ENCODE assay signal across 1 cellular context in the genomic region with DNA sequence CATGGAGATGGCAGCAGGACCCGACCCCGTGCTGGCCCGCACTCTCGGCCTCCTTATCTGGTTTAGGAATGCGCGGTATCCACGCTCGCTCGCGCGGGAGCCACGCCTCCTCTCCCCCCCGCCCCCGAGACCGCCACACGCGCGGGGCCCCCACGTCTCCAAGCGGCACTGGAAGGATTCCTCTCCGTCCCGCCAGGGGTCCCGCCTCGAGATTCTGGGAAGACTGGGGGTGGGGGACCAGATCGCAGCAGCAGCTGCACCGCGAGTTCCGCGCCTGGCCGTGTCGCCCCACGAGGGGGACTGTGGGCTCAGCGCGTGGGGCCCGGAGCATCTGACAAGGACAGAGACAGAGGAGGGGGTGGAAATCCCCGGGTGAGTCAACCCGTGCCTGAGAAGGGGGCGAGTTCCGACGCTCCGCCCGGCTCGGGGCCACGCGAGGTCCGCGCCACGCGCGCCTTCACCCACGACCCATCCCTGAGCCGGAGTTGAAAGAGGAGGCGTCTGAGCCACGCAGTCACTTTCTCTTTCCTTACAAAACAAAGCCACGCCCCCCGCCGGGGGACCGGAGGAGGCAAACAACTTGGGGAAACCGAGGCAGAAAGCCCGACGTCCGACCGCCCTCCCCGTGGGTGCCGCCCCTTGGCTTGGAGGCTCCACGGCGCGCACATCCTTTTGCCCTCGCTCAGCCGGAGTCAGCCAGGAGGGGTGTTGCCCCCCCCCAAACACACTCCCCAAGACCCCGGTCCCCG.
TF ChIP-seq lines count a peak whose summit lies in the region.

No MANE protein-coding gene starts in this region.

TF ChIP-seq in HepG2, 621 proteins besides CTCF, POLR2A, EP300 and RAD21:
- TF ChIP-seq, protein P1, sequence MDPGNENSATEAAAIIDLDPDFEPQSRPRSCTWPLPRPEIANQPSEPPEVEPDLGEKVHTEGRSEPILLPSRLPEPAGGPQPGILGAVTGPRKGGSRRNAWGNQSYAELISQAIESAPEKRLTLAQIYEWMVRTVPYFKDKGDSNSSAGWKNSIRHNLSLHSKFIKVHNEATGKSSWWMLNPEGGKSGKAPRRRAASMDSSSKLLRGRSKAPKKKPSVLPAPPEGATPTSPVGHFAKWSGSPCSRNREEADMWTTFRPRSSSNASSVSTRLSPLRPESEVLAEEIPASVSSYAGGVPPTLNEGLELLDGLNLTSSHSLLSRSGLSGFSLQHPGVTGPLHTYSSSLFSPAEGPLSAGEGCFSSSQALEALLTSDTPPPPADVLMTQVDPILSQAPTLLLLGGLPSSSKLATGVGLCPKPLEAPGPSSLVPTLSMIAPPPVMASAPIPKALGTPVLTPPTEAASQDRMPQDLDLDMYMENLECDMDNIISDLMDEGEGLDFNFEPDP (CRISPR knock-in tag; conservative IDR thresholded peaks at IDR 0.05), result no peak
- TF ChIP-seq, protein P2, sequence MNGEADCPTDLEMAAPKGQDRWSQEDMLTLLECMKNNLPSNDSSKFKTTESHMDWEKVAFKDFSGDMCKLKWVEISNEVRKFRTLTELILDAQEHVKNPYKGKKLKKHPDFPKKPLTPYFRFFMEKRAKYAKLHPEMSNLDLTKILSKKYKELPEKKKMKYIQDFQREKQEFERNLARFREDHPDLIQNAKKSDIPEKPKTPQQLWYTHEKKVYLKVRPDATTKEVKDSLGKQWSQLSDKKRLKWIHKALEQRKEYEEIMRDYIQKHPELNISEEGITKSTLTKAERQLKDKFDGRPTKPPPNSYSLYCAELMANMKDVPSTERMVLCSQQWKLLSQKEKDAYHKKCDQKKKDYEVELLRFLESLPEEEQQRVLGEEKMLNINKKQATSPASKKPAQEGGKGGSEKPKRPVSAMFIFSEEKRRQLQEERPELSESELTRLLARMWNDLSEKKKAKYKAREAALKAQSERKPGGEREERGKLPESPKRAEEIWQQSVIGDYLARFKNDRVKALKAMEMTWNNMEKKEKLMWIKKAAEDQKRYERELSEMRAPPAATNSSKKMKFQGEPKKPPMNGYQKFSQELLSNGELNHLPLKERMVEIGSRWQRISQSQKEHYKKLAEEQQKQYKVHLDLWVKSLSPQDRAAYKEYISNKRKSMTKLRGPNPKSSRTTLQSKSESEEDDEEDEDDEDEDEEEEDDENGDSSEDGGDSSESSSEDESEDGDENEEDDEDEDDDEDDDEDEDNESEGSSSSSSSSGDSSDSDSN (CRISPR knock-in tag; IDR thresholded peaks at IDR 0.05), result 0 out of 2 replicates have a peak, but pooled peaks have one; percentile 10
- TF ChIP-seq RFX3 (CRISPR knock-in tag; IDR thresholded peaks at IDR 0.05), result no peak
- peak; percentile 55; the same call in 1 of the 2 replicates for TF ChIP-seq ZNF777 (CRISPR knock-in tag; IDR thresholded peaks at IDR 0.05)
- no peak for TF ChIP-seq ZNF230 (CRISPR knock-in tag; IDR thresholded peaks at IDR 0.05)
- TF ChIP-seq, protein P3, sequence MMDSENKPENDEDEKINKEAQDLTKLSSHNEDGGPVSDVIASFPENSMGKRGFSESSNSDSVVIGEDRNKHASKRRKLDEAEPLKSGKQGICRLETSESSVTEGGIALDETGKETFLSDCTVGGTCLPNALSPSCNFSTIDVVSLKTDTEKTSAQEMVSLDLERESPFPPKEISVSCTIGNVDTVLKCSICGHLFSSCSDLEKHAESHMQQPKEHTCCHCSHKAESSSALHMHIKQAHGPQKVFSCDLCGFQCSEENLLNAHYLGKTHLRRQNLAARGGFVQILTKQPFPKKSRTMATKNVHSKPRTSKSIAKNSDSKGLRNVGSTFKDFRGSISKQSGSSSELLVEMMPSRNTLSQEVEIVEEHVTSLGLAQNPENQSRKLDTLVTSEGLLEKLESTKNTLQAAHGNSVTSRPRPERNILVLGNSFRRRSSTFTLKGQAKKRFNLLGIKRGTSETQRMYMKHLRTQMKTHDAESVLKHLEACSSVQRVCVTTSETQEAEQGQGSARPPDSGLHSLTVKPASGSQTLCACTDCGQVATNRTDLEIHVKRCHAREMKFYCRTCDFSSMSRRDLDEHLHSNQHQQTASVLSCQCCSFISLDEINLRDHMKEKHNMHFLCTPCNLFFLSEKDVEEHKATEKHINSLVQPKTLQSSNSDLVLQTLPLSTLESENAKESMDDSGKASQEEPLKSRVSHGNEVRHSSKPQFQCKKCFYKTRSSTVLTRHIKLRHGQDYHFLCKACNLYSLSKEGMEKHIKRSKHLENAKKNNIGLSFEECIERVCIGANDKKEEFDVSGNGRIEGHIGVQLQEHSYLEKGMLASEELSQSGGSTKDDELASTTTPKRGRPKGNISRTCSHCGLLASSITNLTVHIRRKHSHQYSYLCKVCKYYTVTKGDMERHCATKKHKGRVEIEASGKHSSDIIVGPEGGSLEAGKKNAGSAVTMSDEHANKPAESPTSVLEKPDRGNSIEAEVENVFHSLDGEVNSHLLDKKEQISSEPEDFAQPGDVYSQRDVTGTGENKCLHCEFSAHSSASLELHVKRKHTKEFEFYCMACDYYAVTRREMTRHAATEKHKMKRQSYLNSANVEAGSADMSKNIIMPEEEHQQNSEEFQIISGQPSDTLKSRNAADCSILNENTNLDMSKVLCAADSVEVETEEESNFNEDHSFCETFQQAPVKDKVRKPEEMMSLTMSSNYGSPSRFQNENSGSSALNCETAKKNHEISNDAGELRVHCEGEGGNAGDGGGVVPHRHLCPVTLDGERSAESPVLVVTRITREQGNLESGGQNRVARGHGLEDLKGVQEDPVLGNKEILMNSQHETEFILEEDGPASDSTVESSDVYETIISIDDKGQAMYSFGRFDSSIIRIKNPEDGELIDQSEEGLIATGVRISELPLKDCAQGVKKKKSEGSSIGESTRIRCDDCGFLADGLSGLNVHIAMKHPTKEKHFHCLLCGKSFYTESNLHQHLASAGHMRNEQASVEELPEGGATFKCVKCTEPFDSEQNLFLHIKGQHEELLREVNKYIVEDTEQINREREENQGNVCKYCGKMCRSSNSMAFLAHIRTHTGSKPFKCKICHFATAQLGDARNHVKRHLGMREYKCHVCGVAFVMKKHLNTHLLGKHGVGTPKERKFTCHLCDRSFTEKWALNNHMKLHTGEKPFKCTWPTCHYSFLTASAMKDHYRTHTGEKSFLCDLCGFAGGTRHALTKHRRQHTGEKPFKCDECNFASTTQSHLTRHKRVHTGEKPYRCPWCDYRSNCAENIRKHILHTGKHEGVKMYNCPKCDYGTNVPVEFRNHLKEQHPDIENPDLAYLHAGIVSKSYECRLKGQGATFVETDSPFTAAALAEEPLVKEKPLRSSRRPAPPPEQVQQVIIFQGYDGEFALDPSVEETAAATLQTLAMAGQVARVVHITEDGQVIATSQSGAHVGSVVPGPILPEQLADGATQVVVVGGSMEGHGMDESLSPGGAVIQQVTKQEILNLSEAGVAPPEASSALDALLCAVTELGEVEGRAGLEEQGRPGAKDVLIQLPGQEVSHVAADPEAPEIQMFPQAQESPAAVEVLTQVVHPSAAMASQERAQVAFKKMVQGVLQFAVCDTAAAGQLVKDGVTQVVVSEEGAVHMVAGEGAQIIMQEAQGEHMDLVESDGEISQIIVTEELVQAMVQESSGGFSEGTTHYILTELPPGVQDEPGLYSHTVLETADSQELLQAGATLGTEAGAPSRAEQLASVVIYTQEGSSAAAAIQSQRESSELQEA (CRISPR knock-in tag; IDR thresholded peaks at IDR 0.05; ENCODE audit: not compliant biosample characterization), result peak; percentile 30
- TF ChIP-seq HNRNPL (IDR thresholded peaks at IDR 0.05; ENCODE audit: low read depth, low read length), result no peak
- TF ChIP-seq KLF15 (CRISPR knock-in tag; IDR thresholded peaks at IDR 0.05; ENCODE audit: borderline replicate concordance), result 0 out of 2 replicates have a peak, but pooled peaks have one; percentile 30
- TF ChIP-seq TEAD3 (CRISPR knock-in tag; optimal IDR thresholded peaks at IDR 0.05; ENCODE audit: borderline replicate concordance), result peak; percentile 19
- TF ChIP-seq MIER3 (CRISPR knock-in tag; IDR thresholded peaks at IDR 0.05; ENCODE audit: borderline replicate concordance), result no peak
- TF ChIP-seq, protein P4, sequence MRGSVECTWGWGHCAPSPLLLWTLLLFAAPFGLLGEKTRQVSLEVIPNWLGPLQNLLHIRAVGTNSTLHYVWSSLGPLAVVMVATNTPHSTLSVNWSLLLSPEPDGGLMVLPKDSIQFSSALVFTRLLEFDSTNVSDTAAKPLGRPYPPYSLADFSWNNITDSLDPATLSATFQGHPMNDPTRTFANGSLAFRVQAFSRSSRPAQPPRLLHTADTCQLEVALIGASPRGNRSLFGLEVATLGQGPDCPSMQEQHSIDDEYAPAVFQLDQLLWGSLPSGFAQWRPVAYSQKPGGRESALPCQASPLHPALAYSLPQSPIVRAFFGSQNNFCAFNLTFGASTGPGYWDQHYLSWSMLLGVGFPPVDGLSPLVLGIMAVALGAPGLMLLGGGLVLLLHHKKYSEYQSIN (CRISPR knock-in tag; IDR thresholded peaks at IDR 0.05; ENCODE audit: borderline replicate concordance), result no peak
- TF ChIP-seq ZNF350 (CRISPR knock-in tag; IDR thresholded peaks at IDR 0.05; ENCODE audit: borderline replicate concordance, low read depth), result no peak
- TF ChIP-seq ZBTB38 (CRISPR knock-in tag; IDR thresholded peaks at IDR 0.05), result no peak
- TF ChIP-seq ARNT2 (CRISPR knock-in tag; IDR thresholded peaks at IDR 0.05; ENCODE audit: low read depth), result 0 out of 2 replicates have a peak, but pooled peaks have one; percentile 23
- TF ChIP-seq ZC3H4 (CRISPR knock-in tag; IDR thresholded peaks at IDR 0.05; ENCODE audit: borderline replicate concordance), result no peak
- no peak for TF ChIP-seq PCBP1 (IDR thresholded peaks at IDR 0.05; ENCODE audit: borderline replicate concordance, low read depth, low read length)
- TF ChIP-seq ZMAT3 (CRISPR knock-in tag; conservative IDR thresholded peaks at IDR 0.05), result peak; percentile 35; the same call in 1 of the 2 replicates
- 0 out of 2 replicates have a peak, but pooled peaks have one; percentile 19 for TF ChIP-seq ZNF839 (CRISPR knock-in tag; IDR thresholded peaks at IDR 0.05; ENCODE audit: borderline replicate concordance)
- TF ChIP-seq HNRNPLL (IDR thresholded peaks at IDR 0.05; ENCODE audit: low read depth, low read length, poor library complexity, severe bottlenecking), result peak; percentile 17
- peak; percentile 20; the same call in 1 of the 2 replicates for TF ChIP-seq YEATS4 (CRISPR knock-in tag; IDR thresholded peaks at IDR 0.05; ENCODE audit: borderline replicate concordance)
- TF ChIP-seq ZNF253 (CRISPR knock-in tag; IDR thresholded peaks at IDR 0.05; ENCODE audit: borderline replicate concordance), result no peak
- no peak for TF ChIP-seq GPN1 (CRISPR knock-in tag; IDR thresholded peaks at IDR 0.05; ENCODE audit: borderline replicate concordance)
- TF ChIP-seq GLI4 (CRISPR knock-in tag; IDR thresholded peaks at IDR 0.05; ENCODE audit: borderline replicate concordance), result no peak
- TF ChIP-seq SMAD9 (CRISPR knock-in tag; IDR thresholded peaks at IDR 0.05), result no peak
- 0 out of 2 replicates have a peak, but pooled peaks have one; percentile 11 for TF ChIP-seq HIVEP1 (CRISPR knock-in tag; IDR thresholded peaks at IDR 0.05)
- TF ChIP-seq, protein P5, sequence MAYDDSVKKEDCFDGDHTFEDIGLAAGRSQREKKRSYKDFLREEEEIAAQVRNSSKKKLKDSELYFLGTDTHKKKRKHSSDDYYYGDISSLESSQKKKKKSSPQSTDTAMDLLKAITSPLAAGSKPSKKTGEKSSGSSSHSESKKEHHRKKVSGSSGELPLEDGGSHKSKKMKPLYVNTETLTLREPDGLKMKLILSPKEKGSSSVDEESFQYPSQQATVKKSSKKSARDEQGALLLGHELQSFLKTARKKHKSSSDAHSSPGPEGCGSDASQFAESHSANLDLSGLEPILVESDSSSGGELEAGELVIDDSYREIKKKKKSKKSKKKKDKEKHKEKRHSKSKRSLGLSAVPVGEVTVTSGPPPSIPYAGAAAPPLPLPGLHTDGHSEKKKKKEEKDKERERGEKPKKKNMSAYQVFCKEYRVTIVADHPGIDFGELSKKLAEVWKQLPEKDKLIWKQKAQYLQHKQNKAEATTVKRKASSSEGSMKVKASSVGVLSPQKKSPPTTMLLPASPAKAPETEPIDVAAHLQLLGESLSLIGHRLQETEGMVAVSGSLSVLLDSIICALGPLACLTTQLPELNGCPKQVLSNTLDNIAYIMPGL (CRISPR knock-in tag; IDR thresholded peaks at IDR 0.05; ENCODE audit: borderline replicate concordance in 1 of 2, low read depth in 1 of 2), result 0 out of 4 replicates have a peak, but pooled peaks of 1 of the 2 experiments have one; percentile 15
- peak; percentile 33; the same call in 1 of the 2 replicates for TF ChIP-seq ZNF160 (CRISPR knock-in tag; IDR thresholded peaks at IDR 0.05)
- no peak for TF ChIP-seq POLR2G (IDR thresholded peaks at IDR 0.05; ENCODE audit: low read depth, low read length)
- TF ChIP-seq ZNF776 (CRISPR knock-in tag; IDR thresholded peaks at IDR 0.05), result 0 out of 2 replicates have a peak, but pooled peaks have one; percentile 3
- no peak for TF ChIP-seq BRD4 (CRISPR knock-in tag; IDR thresholded peaks at IDR 0.05)
- TF ChIP-seq MTA1 (CRISPR knock-in tag; IDR thresholded peaks at IDR 0.05; ENCODE audit: borderline replicate concordance), result peak; percentile 48; the same call in 1 of the 2 replicates
- peak; percentile 8; the same call in 1 of the 2 replicates for TF ChIP-seq ARNTL (CRISPR knock-in tag; IDR thresholded peaks at IDR 0.05)
- 0 out of 2 replicates have a peak, but pooled peaks have one; percentile 19 for TF ChIP-seq ZNF232 (CRISPR knock-in tag; IDR thresholded peaks at IDR 0.05; ENCODE audit: borderline replicate concordance)
- no peak for TF ChIP-seq ZSCAN22 (CRISPR knock-in tag; IDR thresholded peaks at IDR 0.05)
- TF ChIP-seq ATF7-NPFF (CRISPR knock-in tag; IDR thresholded peaks at IDR 0.05; ENCODE audit: low read depth), result 0 out of 2 replicates have a peak, but pooled peaks have one; percentile 33
- no peak for TF ChIP-seq ZNF12 (CRISPR knock-in tag; IDR thresholded peaks at IDR 0.05)
- no peak for TF ChIP-seq SATB2 (CRISPR knock-in tag; IDR thresholded peaks at IDR 0.05)
- 0 out of 2 replicates have a peak, but pooled peaks have one; percentile 26 for TF ChIP-seq ZNF274 (CRISPR knock-in tag; IDR thresholded peaks at IDR 0.05)
- TF ChIP-seq, protein P6, sequence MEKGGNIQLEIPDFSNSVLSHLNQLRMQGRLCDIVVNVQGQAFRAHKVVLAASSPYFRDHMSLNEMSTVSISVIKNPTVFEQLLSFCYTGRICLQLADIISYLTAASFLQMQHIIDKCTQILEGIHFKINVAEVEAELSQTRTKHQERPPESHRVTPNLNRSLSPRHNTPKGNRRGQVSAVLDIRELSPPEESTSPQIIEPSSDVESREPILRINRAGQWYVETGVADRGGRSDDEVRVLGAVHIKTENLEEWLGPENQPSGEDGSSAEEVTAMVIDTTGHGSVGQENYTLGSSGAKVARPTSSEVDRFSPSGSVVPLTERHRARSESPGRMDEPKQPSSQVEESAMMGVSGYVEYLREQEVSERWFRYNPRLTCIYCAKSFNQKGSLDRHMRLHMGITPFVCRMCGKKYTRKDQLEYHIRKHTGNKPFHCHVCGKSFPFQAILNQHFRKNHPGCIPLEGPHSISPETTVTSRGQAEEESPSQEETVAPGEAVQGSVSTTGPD (CRISPR knock-in tag; IDR thresholded peaks at IDR 0.05), result no peak
